10 cellular contexts compared by ENCODE assay signal in genomic region chr3:113743006-113743639, GRCh38. TPM values are rescaled to one million over a fixed set of nuclear protein-coding genes. Genes with fewer than 3 reads are reported as not detected.
DNase-seq lines count a peak whose midpoint lies in the region; FAIRE-seq and TF ChIP-seq lines count a peak whose summit lies in the region.
"Had no signal": no experiment of that assay in that cellular context is flagged by ENCODE, and none has a peak within 500 bp of the region (broad histone marks: within the 10 kb centered on the region; RNA-seq: fewer than 3 reads in every experiment).

No MANE protein-coding gene starts in this region.

- H4K20me1 ChIP-seq in neural progenitor cell (ENCODE audit: low read depth), result peaks cover 67% of the 10 kb centered on the region

- TF ChIP-seq CTCF in GM12864 (IDR thresholded peaks at IDR 0.05; ENCODE audit: low read depth, low read length, missing control alignments), result no peak
- TF ChIP-seq CTCF in bronchial epithelial cell (IDR thresholded peaks at IDR 0.05; ENCODE audit: insufficient read depth, low read length, severe bottlenecking), result no peak
- no peak for TF ChIP-seq CTCF in neural progenitor cell (IDR thresholded peaks at IDR 0.05)
- no peak for TF ChIP-seq CTCF in tibial nerve (IDR thresholded peaks at IDR 0.05)

- peak overlapping the region; percentile 98 for H3K4me3 Mint-ChIP-seq in neural progenitor cell

- no peak for TF ChIP-seq EP300 in tibial nerve (IDR thresholded peaks at IDR 0.05)

- FAIRE-seq in bronchial epithelial cell (lab: Jason Lieb, UNC), result no peak

- H3K79me2 ChIP-seq in neural progenitor cell (ENCODE audit: low read depth), result peaks cover 89% of the 10 kb centered on the region

- no peak overlapping the region for H3K27ac Mint-ChIP-seq in neural progenitor cell

- H3K9ac ChIP-seq in neural progenitor cell, result no peak overlapping the region
- H3K9ac ChIP-seq: parathyroid adenoma had no signal

- H3K36me3 Mint-ChIP-seq in neural progenitor cell, result no peaks in the 10 kb centered on the region

- H3K4me2 ChIP-seq in neural progenitor cell, result peak overlapping the region; percentile 82

- WGBS in tibial nerve, 2 donors, result 73 to 75% methylated on average over 7 of the region's 7 CpGs

- DNase-seq in GM12864 (ENCODE audit: low read depth), result no peak
- DNase-seq in MG63, result no peak
- peak; percentile 30 for DNase-seq in bronchial epithelial cell (ENCODE audit: low read depth)
- DNase-seq in neural progenitor cell (ENCODE audit: low spot score), result no peak
- no peak for DNase-seq in tibial nerve (ENCODE audit: low spot score in 2 of 2)
- DNase-seq in mucosa of gallbladder (ENCODE audit: low spot score), result no peak
- DNase-seq in GM03348 (ENCODE audit: low spot score), result no peak
- DNase-seq: KBM-7, NCI-H82 had no signal

- peaks cover 2% of the 10 kb centered on the region for H3K27me3 Mint-ChIP-seq in neural progenitor cell (ENCODE audit: insufficient read depth, low read depth)

- peak overlapping the region; percentile 92 for H3K4me3 ChIP-seq in GM12864 (ENCODE audit: low read depth, low read length)
- H3K4me3 ChIP-seq in MG63, result peak overlapping the region; percentile 98
- no peak overlapping the region for H3K4me3 ChIP-seq in bronchial epithelial cell (ENCODE audit: low read depth, low read length)
- peak overlapping the region; percentile 82 for H3K4me3 ChIP-seq in neural progenitor cell
- no peak overlapping the region for H3K4me3 ChIP-seq in tibial nerve

- no peak overlapping the region for H2AFZ ChIP-seq in neural progenitor cell (replicated peaks)
- H2AFZ ChIP-seq: parathyroid adenoma had no signal

- H3K36me3 ChIP-seq in MG63 (peaks cover 30% of the 10 kb centered on the region), bronchial epithelial cell (ENCODE audit: control insufficient read depth, insufficient read depth, low read length) (no peaks in the 10 kb centered on the region), neural progenitor cell (no peaks in the 10 kb centered on the region), tibial nerve (no peaks in the 10 kb centered on the region)

- H3K9me3 ChIP-seq in MG63 (no peaks in the 10 kb centered on the region), neural progenitor cell (ENCODE audit: low read depth) (no peaks in the 10 kb centered on the region), tibial nerve (no peaks in the 10 kb centered on the region)

- H3K4me1 ChIP-seq in neural progenitor cell, result peaks cover 19% of the 10 kb centered on the region
- H3K4me1 ChIP-seq in tibial nerve, result peaks cover 0 to 66% (median 22%) of the 10 kb centered on the region in 4 donors

- H3K9me3 Mint-ChIP-seq in neural progenitor cell, result no peaks in the 10 kb centered on the region

- H3K4me1 Mint-ChIP-seq in neural progenitor cell, result peaks cover 34% of the 10 kb centered on the region

- TF ChIP-seq POLR2A in tibial nerve (IDR thresholded peaks at IDR 0.05), result no peak

- peaks cover 20% of the 10 kb centered on the region for H3F3A ChIP-seq in neural progenitor cell (ENCODE audit: low read depth)

- H3K27ac ChIP-seq in neural progenitor cell (no peak overlapping the region), tibial nerve (no peak overlapping the region)
- H3K27ac ChIP-seq: parathyroid adenoma had no signal

- no peaks in the 10 kb centered on the region for H3K27me3 ChIP-seq in MG63
- no peaks in the 10 kb centered on the region for H3K27me3 ChIP-seq in bronchial epithelial cell (ENCODE audit: control insufficient read depth, insufficient read depth, low read length)
- H3K27me3 ChIP-seq in neural progenitor cell, result no peaks in the 10 kb centered on the region
- no peaks in the 10 kb centered on the region for H3K27me3 ChIP-seq in tibial nerve

RNA-seq across cellular contexts. Expression of gene NAA50, which starts 2.9 kb away (rescaled TPM):
- 57.1 and 101 TPM in 2 replicates for total RNA-seq in MG63 (2014; rRNA removed; shearing (Covaris generic); ENCODE audit: low replicate concordance)
- 133 and 292 TPM in 2 replicates for total RNA-seq in bronchial epithelial cell
- 191 and 208 TPM in 2 replicates for total RNA-seq in neural progenitor cell (ENCODE audit: low replicate concordance)
- total RNA-seq in tibial nerve, result 100 to 1,000 TPM in 1 of 4 donors, 10 to 100 TPM in 3; 80.7 to 101 (median 89.0) TPM
- total RNA-seq in mucosa of gallbladder, result 78.6 TPM

RNA-seq across cellular contexts. Expression of gene ATP6V1A, which starts 3.7 kb away (rescaled TPM):
- 54.5 and 79.5 TPM in 2 replicates for total RNA-seq in MG63 (2014; rRNA removed; shearing (Covaris generic); ENCODE audit: low replicate concordance)
- total RNA-seq in bronchial epithelial cell, result 55.5 and 69.1 TPM in 2 replicates
- 90.7 and 115 TPM in 2 replicates for total RNA-seq in neural progenitor cell (ENCODE audit: low replicate concordance)
- total RNA-seq in tibial nerve, result 10 to 100 TPM; 28.8 to 38.1 (median 34.2) TPM
- total RNA-seq in mucosa of gallbladder, result 81.5 TPM

RNA-seq across cellular contexts. Expression of gene USF3, which starts 46.7 kb away (rescaled TPM):
- 3.3 and 4.6 TPM in 2 replicates for total RNA-seq in MG63 (2014; rRNA removed; shearing (Covaris generic); ENCODE audit: low replicate concordance)
- 4.2 and 5.1 TPM in 2 replicates for total RNA-seq in bronchial epithelial cell
- 11.5 and 15.3 TPM in 2 replicates for total RNA-seq in neural progenitor cell (ENCODE audit: low replicate concordance)
- 10 to 100 TPM; 16.8 to 22.6 (median 19.4) TPM for total RNA-seq in tibial nerve
- total RNA-seq in mucosa of gallbladder, result 18.6 TPM

Comparison
In these comparisons a context has a peak if more than half of its experiments do, and no peak if none do; other contexts are left out.
1. H3K4me3 ChIP-seq: peak in GM12864 (single experiment), MG63 (single experiment) and neural progenitor cell (single experiment); none in bronchial epithelial cell (single experiment) and tibial nerve (0 of 4).